ENCODE assay signal across 40 cellular contexts in the genomic region with DNA sequence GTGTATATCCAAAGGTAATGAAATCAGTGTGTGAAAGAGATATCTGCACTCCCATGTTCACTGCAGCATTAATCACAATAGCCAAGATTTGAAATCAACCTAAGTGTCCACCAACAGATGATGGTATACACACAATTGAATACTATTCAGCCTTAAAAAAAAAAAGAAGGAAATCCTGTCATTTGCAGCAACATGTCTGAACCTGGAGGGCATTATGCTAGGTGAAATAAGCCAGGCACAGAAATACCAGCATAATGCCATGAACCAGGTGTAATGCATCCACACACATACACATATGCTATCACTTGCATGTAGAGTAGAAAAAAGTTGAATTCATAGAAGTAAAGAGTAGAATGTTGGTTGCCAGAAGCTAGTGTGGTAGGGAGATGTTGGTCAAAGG. TPM values are rescaled to one million over a fixed set of nuclear protein-coding genes. Genes with fewer than 3 reads are reported as not detected.
A peak's percentile ranks its signal among the peaks of the same experiment; 100 is the strongest.
DNase-seq lines count a peak whose midpoint lies in the region; ATAC-seq, FAIRE-seq and TF ChIP-seq lines count a peak whose summit lies in the region.
"Had no signal": no experiment of that assay in that cellular context is flagged by ENCODE, and none has a peak within 500 bp of the region (broad histone marks: within the 10 kb centered on the region; RNA-seq: fewer than 3 reads in every experiment).

No MANE protein-coding gene starts in this region.

- H3K4me1 ChIP-seq in mammary epithelial cell (ENCODE audit: insufficient read depth, low read length) (no peaks in the 10 kb centered on the region), foreskin keratinocyte (no peaks in the 10 kb centered on the region), HAP-1 (no peaks in the 10 kb centered on the region)
- H3K4me1 ChIP-seq: A549, BE2C, Caco-2 had no signal

- BruUV-seq in mammary epithelial cell (replicated peaks; lab: Mats Ljungman, UMichigan) (no TSS peak), MCF 10A (replicated peaks; lab: Mats Ljungman, UMichigan) (no TSS peak)

- no peaks in the 10 kb centered on the region for H3K79me2 ChIP-seq in mammary epithelial cell (ENCODE audit: insufficient read depth, low read length)

- H3K9me3 Mint-ChIP-seq in MCF 10A (ENCODE audit: unreplicated experiment), result no peaks in the 10 kb centered on the region
- H3K9me3 Mint-ChIP-seq in activated T-cell treated with anti-CD3 and anti-CD28 coated beads, Interleukin-2, amount 50 U/mL, for 24 hours, result peaks cover 6% of the 10 kb centered on the region

- in situ Hi-C loops in mammary epithelial cell (cut with MboI; ENCODE audit: low sequenced_read_pairs in 2 of 2) (no loop called here), HAP-1 (cut with MboI; ENCODE audit: low sequenced_read_pairs) (no loop called here)

- peaks cover 67% of the 10 kb centered on the region for H3K27me3 Mint-ChIP-seq in MCF 10A (ENCODE audit: insufficient read depth, unreplicated experiment)
- H3K27me3 Mint-ChIP-seq in activated T-cell treated with anti-CD3 and anti-CD28 coated beads, Interleukin-2, amount 50 U/mL, for 24 hours, result peaks cover 39% of the 10 kb centered on the region
- H3K27me3 Mint-ChIP-seq: B cell had no signal

- H4K20me1 ChIP-seq in mammary epithelial cell (ENCODE audit: insufficient read depth, low read length), result no peaks in the 10 kb centered on the region
- H4K20me1 ChIP-seq: BLaER1; BLaER1 treated with 17β-estradiol and CSF1 and Interleukin-3, amounts not matched to agents 10 nM and 100 nM had no signal

- H3K27ac ChIP-seq in mammary epithelial cell (ENCODE audit: insufficient read depth, low read depth, low read length) (no peak overlapping the region), foreskin keratinocyte (no peak overlapping the region)
- H3K27ac ChIP-seq: 22Rv1; A549; BLaER1; BLaER1 treated with 17β-estradiol and CSF1 and Interleukin-3, amounts not matched to agents 10 nM and 100 nM; C4-2B had no signal

- FAIRE-seq in bronchial epithelial cell (lab: Jason Lieb, UNC), result no peak
- FAIRE-seq: A204.1, D721Med had no signal

- H3K27ac Mint-ChIP-seq in MCF 10A (ENCODE audit: low read depth, unreplicated experiment), result no peak overlapping the region
- H3K27ac Mint-ChIP-seq in activated T-cell treated with anti-CD3 and anti-CD28 coated beads, Interleukin-2, amount 50 U/mL, for 24 hours, result no peak overlapping the region
- H3K27ac Mint-ChIP-seq: B cell; CD14-positive monocyte; CD4-positive, alpha-beta memory T cell; CD4-positive, alpha-beta T cell; CD4-positive, CD25-positive, alpha-beta regulatory T cell; CD8-positive, alpha-beta memory T cell; CD8-positive, alpha-beta T cell had no signal

- peaks cover 3% of the 10 kb centered on the region for H3K9me3 ChIP-seq in mammary epithelial cell (replicated peaks; ENCODE audit: insufficient read depth, low read length)
- no peaks in the 10 kb centered on the region for H3K9me3 ChIP-seq in HAP-1
- H3K9me3 ChIP-seq: BE2C had no signal

- intact Hi-C loops in mammary epithelial cell (cut with micrococcal nuclease) (no loop called here), MCF 10A (cut with micrococcal nuclease) (no loop called here)

- no peak overlapping the region for H3K4me2 ChIP-seq in mammary epithelial cell (ENCODE audit: insufficient read depth, low read depth, low read length)
- H3K4me2 ChIP-seq: A549; BLaER1; BLaER1 treated with 17β-estradiol and CSF1 and Interleukin-3, amounts not matched to agents 10 nM and 100 nM had no signal

- H3K4me3 ChIP-seq in mammary epithelial cell (replicated peaks in 1 of 3; ENCODE audit: insufficient read depth in 1 of 3, low read depth in 2 of 3, low read length in 3 of 3), result no peak overlapping the region
- no peak overlapping the region for H3K4me3 ChIP-seq in bronchial epithelial cell (ENCODE audit: low read depth, low read length)
- no peak overlapping the region for H3K4me3 ChIP-seq in epithelial cell of esophagus (ENCODE audit: low read length)
- H3K4me3 ChIP-seq in HAP-1, result no peak overlapping the region
- H3K4me3 ChIP-seq: A549; BLaER1; BLaER1 treated with 17β-estradiol and CSF1 and Interleukin-3, amounts not matched to agents 10 nM and 100 nM had no signal

- H3K27me3 ChIP-seq in mammary epithelial cell (ENCODE audit: insufficient read depth, low read length), result no peaks in the 10 kb centered on the region
- no peaks in the 10 kb centered on the region for H3K27me3 ChIP-seq in bronchial epithelial cell (ENCODE audit: control insufficient read depth, insufficient read depth, low read length)
- H3K27me3 ChIP-seq in foreskin keratinocyte, result peaks cover 35% of the 10 kb centered on the region
- no peaks in the 10 kb centered on the region; the same call in 1 of the 2 replicates for H3K27me3 ChIP-seq in HAP-1 (ENCODE audit: low read depth)
- H3K27me3 ChIP-seq: BLaER1; BLaER1 treated with 17β-estradiol and CSF1 and Interleukin-3, amounts not matched to agents 10 nM and 100 nM had no signal

- H3K36me3 ChIP-seq in mammary epithelial cell (ENCODE audit: insufficient read depth, low read length), result no peaks in the 10 kb centered on the region
- H3K36me3 ChIP-seq in bronchial epithelial cell (ENCODE audit: control insufficient read depth, insufficient read depth, low read length), result no peaks in the 10 kb centered on the region
- H3K36me3 ChIP-seq in HAP-1 (replicated peaks), result no peaks in the 10 kb centered on the region
- H3K36me3 ChIP-seq: BE2C; BLaER1; BLaER1 treated with 17β-estradiol and CSF1 and Interleukin-3, amounts not matched to agents 10 nM and 100 nM had no signal

- dilution Hi-C loops in mammary epithelial cell (cut with HindIII; ENCODE audit: low sequenced_read_pairs), result no loop called here

- H3K9ac ChIP-seq in mammary epithelial cell (ENCODE audit: insufficient read depth, low read length), result no peak overlapping the region
- H3K9ac ChIP-seq: BLaER1; BLaER1 treated with 17β-estradiol and CSF1 and Interleukin-3, amounts not matched to agents 10 nM and 100 nM had no signal

- ATAC-seq in foreskin keratinocyte (no peak), GM21717 (IDR thresholded peaks at IDR 0.05; ENCODE audit: unreplicated experiment) (no peak)
- ATAC-seq: A549; CD8-positive, alpha-beta T cell had no signal

- no peak overlapping the region for H2AFZ ChIP-seq in mammary epithelial cell (ENCODE audit: low read depth, low read length)

- no peaks in the 10 kb centered on the region for H3K4me1 Mint-ChIP-seq in MCF 10A (ENCODE audit: insufficient read depth, unreplicated experiment)
- H3K4me1 Mint-ChIP-seq in activated T-cell treated with anti-CD3 and anti-CD28 coated beads, Interleukin-2, amount 50 U/mL, for 24 hours (ENCODE audit: low read depth), result no peaks in the 10 kb centered on the region
- H3K4me1 Mint-ChIP-seq: CD14-positive monocyte; CD4-positive, alpha-beta memory T cell; CD4-positive, CD25-positive, alpha-beta regulatory T cell; CD8-positive, alpha-beta memory T cell had no signal

- no peak for TF ChIP-seq CTCF in mammary epithelial cell (conservative IDR thresholded peaks at IDR 0.05 in 1 of 2, IDR thresholded peaks at IDR 0.05 in 1 of 2; ENCODE audit: extremely low read depth in 1 of 2, insufficient read depth in 1 of 2, low read depth in 1 of 2, low read length in 2 of 2)
- TF ChIP-seq CTCF in MCF 10A (IDR thresholded peaks at IDR 0.05; ENCODE audit: unreplicated experiment), result no peak
- TF ChIP-seq CTCF in bronchial epithelial cell (IDR thresholded peaks at IDR 0.05; ENCODE audit: insufficient read depth, low read length, severe bottlenecking), result no peak
- no peak for TF ChIP-seq CTCF in epithelial cell of esophagus (IDR thresholded peaks at IDR 0.05; ENCODE audit: insufficient read depth, low read depth, low read length, missing control alignments)
- no peak for TF ChIP-seq CTCF in foreskin keratinocyte (conservative IDR thresholded peaks at IDR 0.05)

- CTCF ChIA-PET in mammary epithelial cell (lab: Charles Lee; ENCODE audit: low non-redundant PET) (no interaction called here), MCF 10A (lab: Yijun Ruan, JAX) (no interaction called here)

- H3K36me3 Mint-ChIP-seq in MCF 10A (ENCODE audit: insufficient read depth, unreplicated experiment), result no peaks in the 10 kb centered on the region
- H3K36me3 Mint-ChIP-seq in activated T-cell treated with anti-CD3 and anti-CD28 coated beads, Interleukin-2, amount 50 U/mL, for 24 hours (ENCODE audit: low read depth), result no peaks in the 10 kb centered on the region
- H3K36me3 Mint-ChIP-seq: CD14-positive monocyte; CD4-positive, alpha-beta memory T cell; CD4-positive, CD25-positive, alpha-beta regulatory T cell; CD8-positive, alpha-beta memory T cell; CD8-positive, alpha-beta T cell had no signal

- POLR2A ChIA-PET in MCF 10A (lab: Yijun Ruan, JAX), result interaction anchor here (0.6 kb wide), 1 partner anchor 25 kb away, joined by 3 read pairs; no protein-coding TSS in a partner anchor

- no peak overlapping the region for H3K4me3 Mint-ChIP-seq in MCF 10A (ENCODE audit: unreplicated experiment)
- H3K4me3 Mint-ChIP-seq in activated T-cell treated with anti-CD3 and anti-CD28 coated beads, Interleukin-2, amount 50 U/mL, for 24 hours, result no peak overlapping the region
- H3K4me3 Mint-ChIP-seq: B cell; CD14-positive monocyte; CD4-positive, alpha-beta memory T cell; CD4-positive, alpha-beta T cell; CD4-positive, CD25-positive, alpha-beta regulatory T cell; CD8-positive, alpha-beta memory T cell; CD8-positive, alpha-beta T cell had no signal

- peak; percentile 1 for DNase-seq in mammary epithelial cell
- no peak for DNase-seq in MCF 10A (ENCODE audit: unreplicated experiment)
- DNase-seq in bronchial epithelial cell (ENCODE audit: low read depth), result peak; percentile 58
- peak; percentile 41 for DNase-seq in epithelial cell of esophagus (ENCODE audit: low read depth)
- DNase-seq in foreskin keratinocyte, result peak; percentile 10 to 58
- DNase-seq in HAP-1 (ENCODE audit: low spot score in 2 of 2), result no peak
- no peak for DNase-seq in activated T-cell treated with anti-CD3 and anti-CD28 coated beads, Interleukin-2, amount 50 U/mL, for 24 hours
- DNase-seq: 8988T; ACHN; AML-193; BE2C; C1 segment of cervical spinal cord; Caco-2; Calu3; CD4-positive, alpha-beta memory T cell; CD4-positive, alpha-beta T cell; CD4-positive, CD25-positive, alpha-beta regulatory T cell; CD8-positive, alpha-beta memory T cell; CD8-positive, alpha-beta T cell; COR-L47; DMS 273 treated with DMSO at 0.1 percent for 48 hours; DMS153; DMS53; DMS79; DMS79 treated with DMSO at 0.1 percent for 48 hours; DND-41 had no signal

RNA-seq across cellular contexts. Expression of gene NR1I2, which starts 18.4 kb away (rescaled TPM):
- total RNA-seq in mammary epithelial cell (not detected), MCF 10A (2022) (not detected in 2 replicates), bronchial epithelial cell (not detected in 2 replicates), foreskin keratinocyte (not detected in 2 replicates)
- polyA plus RNA-seq in mammary epithelial cell (not detected), foreskin keratinocyte (not detected in 2 replicates)
- not detected for polyA minus RNA-seq in mammary epithelial cell
- total RNA-seq: A172, A673, Caco-2 had no signal
- polyA plus RNA-seq: A549, AG04450, BJ, CD14-positive monocyte had no signal

Comparison
In these comparisons a context has a peak if more than half of its experiments do, and no peak if none do; other contexts are left out.
1. DNase-seq: peak in mammary epithelial cell (single experiment), bronchial epithelial cell (single experiment), epithelial cell of esophagus (single experiment) and foreskin keratinocyte (2 of 2); none in MCF 10A (single experiment), HAP-1 (0 of 2) and activated T-cell treated with anti-CD3 and anti-CD28 coated beads, Interleukin-2, amount 50 U/mL, for 24 hours (single experiment).